21 cellular contexts compared by ENCODE assay signal in the genomic region with DNA sequence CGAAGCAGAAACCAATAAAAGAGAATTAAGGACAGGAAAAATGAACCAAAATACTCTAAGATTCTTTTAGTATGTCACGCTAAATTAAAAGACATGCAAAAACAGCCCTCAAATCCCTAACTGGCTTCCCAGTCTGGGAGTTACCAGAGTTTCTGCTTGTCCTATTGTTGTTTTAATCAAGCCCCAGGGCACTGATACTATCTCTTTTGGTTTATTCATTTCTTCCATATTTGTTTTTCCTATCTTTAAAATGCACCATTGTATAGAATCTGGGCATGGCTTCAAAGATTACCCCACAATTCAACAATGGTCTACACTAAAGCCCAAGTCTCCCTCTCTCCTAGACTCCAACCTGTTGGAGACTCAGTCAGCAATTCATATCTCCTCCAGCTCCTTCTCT.
DNase-seq lines count a peak whose midpoint lies in the region; ATAC-seq and TF ChIP-seq lines count a peak whose summit lies in the region.
"Had no signal": no experiment of that assay in that cellular context is flagged by ENCODE, and none has a peak within 500 bp of the region (broad histone marks: within the 10 kb centered on the region; RNA-seq: fewer than 3 reads in every experiment).

No MANE protein-coding gene starts in this region.

- no peaks in the 10 kb centered on the region for H3K27me3 ChIP-seq in mammary epithelial cell (ENCODE audit: insufficient read depth, low read length)
- no peaks in the 10 kb centered on the region for H3K27me3 ChIP-seq in foreskin keratinocyte
- no peaks in the 10 kb centered on the region for H3K27me3 ChIP-seq in BE2C
- H3K27me3 ChIP-seq: BLaER1 treated with 17β-estradiol and CSF1 and Interleukin-3, amounts not matched to agents 10 nM and 100 nM; SJSA1 had no signal

- intact Hi-C loops in mammary epithelial cell (cut with micrococcal nuclease), result no loop called here

- H3K4me1 ChIP-seq in mammary epithelial cell (ENCODE audit: insufficient read depth, low read length) (peaks cover 27% of the 10 kb centered on the region), foreskin keratinocyte (peaks cover 5% of the 10 kb centered on the region), BE2C (no peaks in the 10 kb centered on the region)

- ATAC-seq in foreskin keratinocyte, result no peak
- no peak for ATAC-seq in HG03442 (IDR thresholded peaks at IDR 0.05; ENCODE audit: unreplicated experiment)
- no peak for ATAC-seq in HG02973 (IDR thresholded peaks at IDR 0.05; ENCODE audit: unreplicated experiment)
- ATAC-seq: CD8-positive, alpha-beta T cell; Panc1 had no signal

- in situ Hi-C loops in mammary epithelial cell (cut with MboI; ENCODE audit: low sequenced_read_pairs in 2 of 2), result no loop called here

- WGBS in mammary epithelial cell (ENCODE audit: low coverage, missing lambda C conversion rate), result 18% methylated on average over 2 of the region's 2 CpGs

- CTCF ChIA-PET in mammary epithelial cell (lab: Charles Lee; ENCODE audit: low non-redundant PET), result interaction anchor here (0.5 kb wide), 1 partner anchor 11 kb away, joined by 3 read pairs; no protein-coding TSS in a partner anchor

- H3K9ac ChIP-seq in mammary epithelial cell (ENCODE audit: insufficient read depth, low read length), result no peak overlapping the region
- H3K9ac ChIP-seq: BLaER1 treated with 17β-estradiol and CSF1 and Interleukin-3, amounts not matched to agents 10 nM and 100 nM; GM23248 had no signal

- dilution Hi-C loops in mammary epithelial cell (cut with HindIII; ENCODE audit: low sequenced_read_pairs), result no loop called here

- BruUV-seq in mammary epithelial cell (replicated peaks; lab: Mats Ljungman, UMichigan), result no TSS peak

- no peak overlapping the region for H3K4me2 ChIP-seq in mammary epithelial cell (ENCODE audit: insufficient read depth, low read depth, low read length)
- H3K4me2 ChIP-seq: BLaER1 treated with 17β-estradiol and CSF1 and Interleukin-3, amounts not matched to agents 10 nM and 100 nM had no signal

- H3K4me3 ChIP-seq in mammary epithelial cell (replicated peaks in 1 of 3; ENCODE audit: insufficient read depth in 1 of 3, low read depth in 2 of 3, low read length in 3 of 3), result no peak overlapping the region
- no peak overlapping the region for H3K4me3 ChIP-seq in BE2C (ENCODE audit: low read depth, low read length)
- H3K4me3 ChIP-seq: BLaER1 treated with 17β-estradiol and CSF1 and Interleukin-3, amounts not matched to agents 10 nM and 100 nM; GM23248; K562; SJSA1 had no signal

- H3K79me2 ChIP-seq in mammary epithelial cell (ENCODE audit: insufficient read depth, low read length), result no peaks in the 10 kb centered on the region

- H3K27ac ChIP-seq in mammary epithelial cell (ENCODE audit: insufficient read depth, low read depth, low read length) (no peak overlapping the region), foreskin keratinocyte (peak overlapping the region; percentile 19)
- H3K27ac ChIP-seq: BLaER1 treated with 17β-estradiol and CSF1 and Interleukin-3, amounts not matched to agents 10 nM and 100 nM; GM23248; SJSA1 had no signal

- DNase-seq in M059J (ENCODE audit: low read depth) (peak; percentile 12), mammary epithelial cell (peak; percentile 32), foreskin keratinocyte (no peak), NOMO-1 (lab: John Stamatoyannopoulos, UW; ENCODE audit: unreplicated experiment in 2 of 2) (no peak), BE2C (no peak)
- DNase-seq: ACHN; Calu3; CD8-positive, alpha-beta T cell; DMS153; GM23248; NCI-H1092 treated with DMSO at 0.1 percent for 48 hours; NCI-H1436 treated with DMSO at 0.1 percent for 48 hours; NCI-H2029; NCI-H226; NCI-H748 treated with DMSO at 0.1 percent for 48 hours had no signal

- H4K20me1 ChIP-seq in mammary epithelial cell (ENCODE audit: insufficient read depth, low read length), result no peaks in the 10 kb centered on the region
- H4K20me1 ChIP-seq: BLaER1 treated with 17β-estradiol and CSF1 and Interleukin-3, amounts not matched to agents 10 nM and 100 nM had no signal

- TF ChIP-seq CTCF in mammary epithelial cell (conservative IDR thresholded peaks at IDR 0.05 in 1 of 2, IDR thresholded peaks at IDR 0.05 in 1 of 2; ENCODE audit: extremely low read depth in 1 of 2, insufficient read depth in 1 of 2, low read depth in 1 of 2, low read length in 2 of 2) (no peak), foreskin keratinocyte (conservative IDR thresholded peaks at IDR 0.05) (no peak), BE2C (IDR thresholded peaks at IDR 0.05; ENCODE audit: low read depth, low read length) (no peak)

- H3K36me3 ChIP-seq in mammary epithelial cell (ENCODE audit: insufficient read depth, low read length), result no peaks in the 10 kb centered on the region
- no peaks in the 10 kb centered on the region for H3K36me3 ChIP-seq in BE2C
- H3K36me3 ChIP-seq: BLaER1 treated with 17β-estradiol and CSF1 and Interleukin-3, amounts not matched to agents 10 nM and 100 nM; SJSA1 had no signal

- H3K9me3 ChIP-seq in mammary epithelial cell (replicated peaks; ENCODE audit: insufficient read depth, low read length) (no peaks in the 10 kb centered on the region), BE2C (no peaks in the 10 kb centered on the region)
- H3K9me3 ChIP-seq: SJSA1 had no signal

- H2AFZ ChIP-seq in mammary epithelial cell (ENCODE audit: low read depth, low read length), result peak overlapping the region; percentile 68
- H2AFZ ChIP-seq: GM23248 had no signal

Comparison
In these comparisons a context has a peak if more than half of its experiments do, and no peak if none do; other contexts are left out.
1. DNase-seq: peak in M059J (single experiment) and mammary epithelial cell (single experiment); none in foreskin keratinocyte (0 of 2), NOMO-1 (0 of 2) and BE2C (single experiment).